Comparison of ENCODE assay signal across 15 cellular contexts in genomic region chr18:70158992-70159717, GRCh38. TPM values are rescaled to one million over a fixed set of nuclear protein-coding genes. Genes with fewer than 3 reads are reported as not detected.
DNase-seq lines count a peak whose midpoint lies in the region; ATAC-seq and TF ChIP-seq lines count a peak whose summit lies in the region.
"Had no signal": no experiment of that assay in that cellular context is flagged by ENCODE, and none has a peak within 500 bp of the region (broad histone marks: within the 10 kb centered on the region; RNA-seq: fewer than 3 reads in every experiment).

No MANE protein-coding gene starts in this region.

- H3K36me3 Mint-ChIP-seq in glutamatergic neuron (ENCODE audit: unreplicated experiment): peaks cover 6% of the 10 kb centered on the region
- peaks cover 88% of the 10 kb centered on the region for H3K36me3 Mint-ChIP-seq in CD8-positive, alpha-beta T cell

- H3K9me3 ChIP-seq in gastrocnemius medialis: no peaks in the 10 kb centered on the region
- H3K9me3 ChIP-seq in CD8-positive, alpha-beta T cell (ENCODE audit: low read length): no peaks in the 10 kb centered on the region
- H3K9me3 ChIP-seq: uterus had no signal

- TF ChIP-seq POLR2A in gastrocnemius medialis (IDR thresholded peaks at IDR 0.05): no peak

- no peaks in the 10 kb centered on the region for H3K27me3 ChIP-seq in gastrocnemius medialis
- H3K27me3 ChIP-seq in CD8-positive, alpha-beta T cell (ENCODE audit: insufficient read depth, low read length): no peaks in the 10 kb centered on the region
- H3K27me3 ChIP-seq: uterus had no signal

- H3K27me3 Mint-ChIP-seq in glutamatergic neuron (ENCODE audit: unreplicated experiment): no peaks in the 10 kb centered on the region
- H3K27me3 Mint-ChIP-seq in CD8-positive, alpha-beta T cell (ENCODE audit: low read depth): no peaks in the 10 kb centered on the region
- H3K27me3 Mint-ChIP-seq: activated CD4-positive, alpha-beta T cell treated with anti-CD3 and anti-CD28 coated beads, Interleukin-2, amount 10 ng/mL, durations not matched to agents 7 days and 5 days; naive B cell; T-cell had no signal

- H3K4me1 Mint-ChIP-seq in glutamatergic neuron (ENCODE audit: low read depth, unreplicated experiment): no peaks in the 10 kb centered on the region
- peaks cover 17% of the 10 kb centered on the region for H3K4me1 Mint-ChIP-seq in CD8-positive, alpha-beta T cell (ENCODE audit: low read depth)

- H3K27ac ChIP-seq in gastrocnemius medialis: no peak overlapping the region
- H3K27ac ChIP-seq in CD8-positive, alpha-beta T cell (ENCODE audit: low read depth, low read length): no peak overlapping the region
- H3K27ac ChIP-seq: C4-2B, uterus had no signal

- H3K36me3 ChIP-seq in gastrocnemius medialis: peaks cover 0 to 4% of the 10 kb centered on the region in 2 donors
- H3K36me3 ChIP-seq in CD8-positive, alpha-beta T cell (ENCODE audit: insufficient read depth, low read length): peaks cover 4% of the 10 kb centered on the region
- H3K36me3 ChIP-seq: uterus had no signal

- CTCF ChIA-PET in CD8-positive, alpha-beta T cell (lab: Charles Lee): no interaction called here

- H3K27ac Mint-ChIP-seq in glutamatergic neuron (ENCODE audit: unreplicated experiment): no peak overlapping the region
- H3K27ac Mint-ChIP-seq in CD8-positive, alpha-beta T cell: no peak overlapping the region
- H3K27ac Mint-ChIP-seq: activated CD4-positive, alpha-beta T cell treated with anti-CD3 and anti-CD28 coated beads, Interleukin-2, amount 10 ng/mL, durations not matched to agents 7 days and 5 days; T-cell had no signal

- TF ChIP-seq CTCF in glutamatergic neuron (IDR thresholded peaks at IDR 0.05; ENCODE audit: partially characterized antibody, unreplicated experiment) (no peak), gastrocnemius medialis (IDR thresholded peaks at IDR 0.05 in 4 of 5, conservative IDR thresholded peaks at IDR 0.05 in 1 of 5) (no peak)
- no peak for TF ChIP-seq CTCF in CD8-positive, alpha-beta T cell (IDR thresholded peaks at IDR 0.05)

- no peaks in the 10 kb centered on the region for H3K4me1 ChIP-seq in gastrocnemius medialis
- no peaks in the 10 kb centered on the region for H3K4me1 ChIP-seq in CD8-positive, alpha-beta T cell (ENCODE audit: insufficient read depth, low read length)
- H3K4me1 ChIP-seq: uterus had no signal

- H3K4me3 ChIP-seq in gastrocnemius medialis: no peak overlapping the region
- no peak overlapping the region for H3K4me3 ChIP-seq in CD8-positive, alpha-beta T cell (ENCODE audit: low read depth, low read length)
- H3K4me3 ChIP-seq: smooth muscle cell, uterus had no signal

- intact Hi-C loops in gastrocnemius medialis (cut with DNase I; ENCODE audit: low total_unique reads): no loop called here
- intact Hi-C loops in CD8-positive, alpha-beta T cell (cut with DNase I, micrococcal nuclease): no loop called here

- ATAC-seq in GM18868 (IDR thresholded peaks at IDR 0.05; ENCODE audit: unreplicated experiment): peak; percentile 89
- peak; percentile 94 for ATAC-seq in GM21515 (IDR thresholded peaks at IDR 0.05; ENCODE audit: unreplicated experiment)
- ATAC-seq in HG02981 (IDR thresholded peaks at IDR 0.05; ENCODE audit: unreplicated experiment): peak; percentile 77
- ATAC-seq in HG03575 (IDR thresholded peaks at IDR 0.05; ENCODE audit: extremely low read depth, insufficient number of reproducible peaks, low FRiP score, unreplicated experiment): peak; percentile 76
- no peak for ATAC-seq in gastrocnemius medialis
- no peak for ATAC-seq in CD8-positive, alpha-beta T cell
- ATAC-seq: T-cell had no signal

- no peak overlapping the region for H3K4me3 Mint-ChIP-seq in glutamatergic neuron (ENCODE audit: unreplicated experiment)
- H3K4me3 Mint-ChIP-seq in CD8-positive, alpha-beta T cell: no peak overlapping the region
- H3K4me3 Mint-ChIP-seq: activated CD4-positive, alpha-beta T cell treated with anti-CD3 and anti-CD28 coated beads, Interleukin-2, amount 10 ng/mL, durations not matched to agents 7 days and 5 days; T-cell had no signal

- in situ Hi-C loops in gastrocnemius medialis (cut with MboI; ENCODE audit: low sequenced_read_pairs in 4 of 4): no loop called here

- DNase-seq in glutamatergic neuron (no peak), gastrocnemius medialis (no peak)
- no peak for DNase-seq in stimulated activated CD4-positive, alpha-beta T cell treated with anti-CD3 and anti-CD28 coated beads, Interleukin-1b, Interleukin-23, amount 100 ng/mL, for 48 hours
- DNase-seq in CD8-positive, alpha-beta T cell: no peak
- DNase-seq: activated CD4-positive, alpha-beta T cell treated with anti-CD3 and anti-CD28 coated beads, Interleukin-2, amount 10 ng/mL, durations not matched to agents 7 days and 5 days; naive B cell; NCI-H1048; T-cell; uterus had no signal

- POLR2A ChIA-PET in CD8-positive, alpha-beta T cell (lab: Charles Lee): no interaction called here

- no peaks in the 10 kb centered on the region for H3K9me3 Mint-ChIP-seq in glutamatergic neuron (ENCODE audit: unreplicated experiment)
- H3K9me3 Mint-ChIP-seq in CD8-positive, alpha-beta T cell: no peaks in the 10 kb centered on the region
- H3K9me3 Mint-ChIP-seq: T-cell had no signal

RNA-seq across cellular contexts. Expression of gene RTTN, which starts 46.3 kb away (rescaled TPM):
- 21.0 TPM for total RNA-seq in glutamatergic neuron (ENCODE audit: unreplicated experiment)
- 1 to 10 TPM; 3.2 to 9.7 (median 4.9) TPM for total RNA-seq in gastrocnemius medialis
- total RNA-seq in CD8-positive, alpha-beta T cell: 10 to 100 TPM; 20.2 to 21.9 TPM

Comparison
In these comparisons a context has a peak if more than half of its experiments do, and no peak if none do; other contexts are left out.
1. ATAC-seq: peak in GM18868 (single experiment), GM21515 (single experiment), HG02981 (single experiment) and HG03575 (single experiment); none in gastrocnemius medialis (0 of 2) and CD8-positive, alpha-beta T cell (single experiment).